10 cellular contexts compared by ENCODE assay signal in genomic region chr6:156807795-156808194, GRCh38. TPM values are rescaled to one million over a fixed set of nuclear protein-coding genes. Genes with fewer than 3 reads are reported as not detected.
DNase-seq lines count a peak whose midpoint lies in the region; ATAC-seq and TF ChIP-seq lines count a peak whose summit lies in the region.
"Had no signal": no experiment of that assay in that cellular context is flagged by ENCODE, and none has a peak within 500 bp of the region (broad histone marks: within the 10 kb centered on the region; RNA-seq: fewer than 3 reads in every experiment).

No MANE protein-coding gene starts in this region.

- H3K4me3 ChIP-seq in smooth muscle cell = no peak overlapping the region

- CTCF ChIA-PET in WTC11 (lab: Charles Lee) = no interaction called here

- TF ChIP-seq CTCF in HFFc6 (IDR thresholded peaks at IDR 0.05) (no peak), WTC11 (IDR thresholded peaks at IDR 0.05) (no peak), smooth muscle cell (IDR thresholded peaks at IDR 0.05; ENCODE audit: borderline replicate concordance, insufficient read depth, poor library complexity, severe bottlenecking) (no peak)

- H3K4me1 Mint-ChIP-seq in HFFc6 (ENCODE audit: low read depth) (peaks cover 39% of the 10 kb centered on the region), WTC11 (peaks cover 66% of the 10 kb centered on the region)

- peaks cover 18% of the 10 kb centered on the region for H3K36me3 Mint-ChIP-seq in HFFc6 (ENCODE audit: low read depth)
- peaks cover 9% of the 10 kb centered on the region for H3K36me3 Mint-ChIP-seq in WTC11

- 82% methylated on average over 6 of the region's 6 CpGs for WGBS in smooth muscle cell (ENCODE audit: low lambda C conversion rate)

- peak overlapping the region; percentile 21 for H3K27ac ChIP-seq in smooth muscle cell (ENCODE audit: low read depth)

- H3K27me3 ChIP-seq in smooth muscle cell (ENCODE audit: low read depth) = no peaks in the 10 kb centered on the region

- peak overlapping the region; percentile 3 for H3K4me2 ChIP-seq in smooth muscle cell

- H3K9me3 Mint-ChIP-seq in HFFc6 (0 out of 2 replicates have a peak, but pooled peaks cover 3% of the 10 kb centered on the region), WTC11 (peaks cover 8% of the 10 kb centered on the region)

- peak overlapping the region; percentile 52 for H3K4me3 Mint-ChIP-seq in HFFc6
- H3K4me3 Mint-ChIP-seq in WTC11 = no peak overlapping the region
- H3K4me3 Mint-ChIP-seq: activated T-helper 1 cell treated with anti-CD3 and anti-CD28 coated beads, Interleukin-12 subunit alpha, Interleukin-12 subunit beta, Interleukin-2, Interleukin-4 antibody, amounts not matched to agents 30 ng/mL and 10 ng/mL and 1 ng/mL, durations not matched to agents 14 hours and 24 hours and 36 hours had no signal

- peaks cover 10% of the 10 kb centered on the region for H3K4me1 ChIP-seq in smooth muscle cell (ENCODE audit: low read depth)

- POLR2A ChIA-PET in WTC11 (lab: Charles Lee) = no interaction called here

- no peaks in the 10 kb centered on the region for H3K36me3 ChIP-seq in smooth muscle cell (ENCODE audit: low read depth)

- no peaks in the 10 kb centered on the region; the same call in 1 of the 2 replicates for H3K27me3 Mint-ChIP-seq in HFFc6 (ENCODE audit: insufficient read depth)
- H3K27me3 Mint-ChIP-seq in WTC11 (ENCODE audit: low read depth) = no peaks in the 10 kb centered on the region

- no peak overlapping the region for H2AFZ ChIP-seq in smooth muscle cell (ENCODE audit: low read depth)

- intact Hi-C loops in left ventricle myocardium superior (cut with micrococcal nuclease) = no loop called here

- peaks cover 100% of the 10 kb centered on the region for H3K79me2 ChIP-seq in smooth muscle cell (ENCODE audit: low read depth)

- peaks cover 5% of the 10 kb centered on the region for H3F3A ChIP-seq in smooth muscle cell (ENCODE audit: low read depth)

- no peaks in the 10 kb centered on the region for H3K9me3 ChIP-seq in smooth muscle cell (replicated peaks; ENCODE audit: low read depth)

- DNase-seq in HFFc6 (no peak), WTC11 (ENCODE audit: low spot score) (no peak), left ventricle myocardium superior (no peak), smooth muscle cell (lab: John Stamatoyannopoulos, UW; ENCODE audit: unreplicated experiment) (no peak), cortex of kidney (lab: John Stamatoyannopoulos, UW) (no peak), HK-2 (ENCODE audit: unreplicated experiment) (no peak)
- no peak for DNase-seq in activated CD4-positive, alpha-beta T cell treated with anti-CD3 and anti-CD28 coated beads for 4 hours
- DNase-seq: KG1 had no signal

- H4K20me1 ChIP-seq in smooth muscle cell (ENCODE audit: low read depth) = peaks cover 99% of the 10 kb centered on the region

- H3K27ac Mint-ChIP-seq in HFFc6 = peak overlapping the region; percentile 14; the same call in 1 of the 2 replicates
- H3K27ac Mint-ChIP-seq in WTC11 = peak overlapping the region; percentile 66; the same call in 1 of the 2 replicates
- H3K27ac Mint-ChIP-seq: activated T-helper 1 cell treated with anti-CD3 and anti-CD28 coated beads, Interleukin-12 subunit alpha, Interleukin-12 subunit beta, Interleukin-2, Interleukin-4 antibody, amounts not matched to agents 30 ng/mL and 10 ng/mL and 1 ng/mL, durations not matched to agents 14 hours and 24 hours and 36 hours had no signal

- no peak overlapping the region for H3K9ac ChIP-seq in smooth muscle cell (ENCODE audit: low read depth)

- ATAC-seq in WTC11 = no peak
- peak; percentile 73 for ATAC-seq in left ventricle myocardium superior
- ATAC-seq: HCT116 had no signal

TF ChIP-seq in WTC11, 78 proteins besides CTCF, POLR2A, EP300 and RAD21:
- TF ChIP-seq OVOL2 (CRISPR knock-in tag; IDR thresholded peaks at IDR 0.05; ENCODE audit: borderline replicate concordance) = no peak
- TF ChIP-seq ATF1 (CRISPR knock-in tag; IDR thresholded peaks at IDR 0.05) = no peak
- TF ChIP-seq GTF2I (CRISPR knock-in tag; conservative IDR thresholded peaks at IDR 0.05) = no peak

RNA-seq across cellular contexts. Expression of gene ARID1B, which starts 30.6 kb away (rescaled TPM):
- total RNA-seq in HFFc6 (2021; fragmentation: NEBNext Ultra II Directional; extraction: Animal tissue kit (Norgen Biotek cat#: 25700)) = 10 to 100 TPM; 32.5 to 44.3 (median 36.5) TPM
- total RNA-seq in WTC11 (2021) (53.8 to 60.3 TPM (median 55.9 TPM) in 3 replicates), left ventricle myocardium superior (46.6 TPM), smooth muscle cell (52.8 and 65.4 TPM in 2 replicates)
- 30.1 and 40.2 TPM in 2 replicates for polyA plus RNA-seq in smooth muscle cell
